34 cellular contexts compared by ENCODE assay signal in genomic region chrX:142249721-142250120, GRCh38. TPM values are rescaled to one million over a fixed set of nuclear protein-coding genes. Genes with fewer than 3 reads are reported as not detected.
"Had no signal": no experiment of that assay in that cellular context is flagged by ENCODE, and none has a peak within 500 bp of the region (broad histone marks: within the 10 kb centered on the region; RNA-seq: fewer than 3 reads in every experiment).

No MANE protein-coding gene starts in this region.

- H3K27ac Mint-ChIP-seq: effector memory CD8-positive, alpha-beta T cell; naive thymus-derived CD4-positive, alpha-beta T cell; nephron; neural progenitor cell; stimulated activated effector memory CD8-positive, alpha-beta T cell treated with anti-CD3 and anti-CD28 coated beads, Interleukin-12 subunit alpha, Interleukin-12 subunit beta, amount 100 ng/mL, for 72 hours had no signal

- H3K36me3 ChIP-seq: gastrocnemius medialis, neural progenitor cell, prostate gland, right atrium auricular region, sigmoid colon, stomach, thyroid gland, vagina had no signal

- H3K4me3 Mint-ChIP-seq: effector memory CD8-positive, alpha-beta T cell; naive thymus-derived CD4-positive, alpha-beta T cell; nephron; neural progenitor cell; stimulated activated effector memory CD8-positive, alpha-beta T cell treated with anti-CD3 and anti-CD28 coated beads, Interleukin-12 subunit alpha, Interleukin-12 subunit beta, amount 100 ng/mL, for 72 hours had no signal

- H3K27me3 Mint-ChIP-seq: effector memory CD8-positive, alpha-beta T cell; naive thymus-derived CD4-positive, alpha-beta T cell had no signal

- H3K27me3 ChIP-seq: gastrocnemius medialis, neural progenitor cell, right atrium auricular region, sigmoid colon, thyroid gland, vagina had no signal

- H3K4me3 ChIP-seq: coronary artery, gastrocnemius medialis, lung, neural progenitor cell, prostate gland, right atrium auricular region, sigmoid colon, stomach, thyroid gland, vagina had no signal

- H3K27ac ChIP-seq: coronary artery, gastrocnemius medialis, neural progenitor cell, prostate gland, right atrium auricular region, sigmoid colon, stomach, thyroid gland, vagina had no signal

- H3K36me3 Mint-ChIP-seq: naive thymus-derived CD4-positive, alpha-beta T cell; neural progenitor cell; stimulated activated effector memory CD8-positive, alpha-beta T cell treated with anti-CD3 and anti-CD28 coated beads, Interleukin-12 subunit alpha, Interleukin-12 subunit beta, amount 100 ng/mL, for 72 hours had no signal

- H3K4me1 Mint-ChIP-seq: naive thymus-derived CD4-positive, alpha-beta T cell; nephron; neural progenitor cell; stimulated activated effector memory CD8-positive, alpha-beta T cell treated with anti-CD3 and anti-CD28 coated beads, Interleukin-12 subunit alpha, Interleukin-12 subunit beta, amount 100 ng/mL, for 72 hours had no signal

- H3K9me3 ChIP-seq: gastrocnemius medialis, prostate gland, right atrium auricular region, sigmoid colon, stomach, thyroid gland, vagina had no signal

- H3K4me1 ChIP-seq: gastrocnemius medialis, neural progenitor cell, prostate gland, right atrium auricular region, sigmoid colon, stomach, thyroid gland, vagina had no signal

- DNase-seq: effector memory CD8-positive, alpha-beta T cell; foreskin fibroblast; gastrocnemius medialis; head of caudate nucleus; kidney; mesenchymal stem cell; midbrain; naive thymus-derived CD4-positive, alpha-beta T cell; sigmoid colon; stimulated activated CD4-positive, alpha-beta T cell treated with anti-CD3 and anti-CD28 coated beads, Interleukin-2, amount 100 ng/mL, for 24 hours; stimulated activated CD4-positive, alpha-beta T cell treated with anti-CD3 and anti-CD28 coated beads, Interleukin-4, amount 100 ng/mL, for 24 hours; stimulated activated naive CD4-positive, alpha-beta T cell treated with Interleukin-2 at 50 U/mL for 16 hours; stomach; thyroid gland; trophoblast cell had no signal

RNA-seq across cellular contexts. Expression of gene MAGEC2, which starts 44.6 kb away (rescaled TPM):
- total RNA-seq: dermis microvascular lymphatic vessel endothelial cell; epithelial cell of proximal tubule; gastrocnemius medialis; glomerular endothelial cell; kidney; left lobe of liver; liver; lung; mucosa of gallbladder; naive thymus-derived CD4-positive, alpha-beta T cell; osteoblast; right atrium auricular region; sigmoid colon; skeletal muscle tissue; stomach; subcutaneous adipose tissue; temporal lobe; thyroid gland; ureter; vagina had no signal
